8 cellular contexts compared by ENCODE assay signal in the genomic region with DNA sequence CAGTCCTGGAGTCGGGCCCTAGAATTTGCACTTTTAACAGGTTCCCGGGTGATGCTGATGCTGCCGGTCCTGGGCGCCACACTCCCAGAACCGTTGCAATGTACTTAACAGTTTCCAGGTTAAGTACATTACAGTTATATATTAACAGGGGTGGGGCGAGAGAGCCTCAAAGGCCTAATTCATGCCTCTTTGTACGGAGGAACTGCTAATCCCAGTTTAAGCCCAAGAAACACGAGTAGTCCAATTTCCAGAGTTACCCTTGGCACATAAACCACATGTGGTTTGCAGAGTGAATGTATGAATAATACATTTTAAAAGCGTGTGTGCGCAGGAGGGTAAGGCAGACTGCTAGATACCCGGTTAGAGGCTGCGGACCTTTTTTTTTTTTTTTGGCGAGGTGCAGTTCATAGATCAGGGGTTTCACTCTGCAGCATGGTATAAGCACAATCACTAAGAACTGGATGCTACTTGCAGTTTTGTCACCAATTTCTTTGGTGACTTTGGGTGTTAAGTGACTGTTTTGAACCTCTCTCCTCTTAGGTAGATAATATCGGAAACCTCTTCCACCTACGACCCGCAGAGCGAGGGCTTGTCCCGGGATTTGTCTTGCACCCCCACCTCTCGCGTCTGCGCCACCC. TPM values are rescaled to one million over a fixed set of nuclear protein-coding genes. Genes with fewer than 3 reads are reported as not detected.
DNase-seq lines count a peak whose midpoint lies in the region; ATAC-seq and TF ChIP-seq lines count a peak whose summit lies in the region.

No MANE protein-coding gene starts in this region.

- H3K36me3 ChIP-seq in breast epithelium (peaks cover 3% of the 10 kb centered on the region), tibial artery (peaks cover 15 to 21% (median 17%) of the 10 kb centered on the region in 3 donors)

- no peak for DNase-seq in AG09319 (ENCODE audit: extremely low read depth, low read depth)
- peak; percentile 31 for DNase-seq in NCI-H345 treated with DMSO at 0.1 percent for 48 hours (lab: John Stamatoyannopoulos, UW; ENCODE audit: unreplicated experiment)
- no peak for DNase-seq in breast epithelium (ENCODE audit: low spot score in 2 of 2)
- no peak for DNase-seq in left lobe of liver (ENCODE audit: low spot score)
- DNase-seq in tibial artery: no peak
- no peak for DNase-seq in DMS79 treated with DMSO at 0.1 percent for 48 hours (lab: John Stamatoyannopoulos, UW)

- TF ChIP-seq CTCF in AG09319 (IDR thresholded peaks at IDR 0.05; ENCODE audit: low read depth, low read length) (0 out of 2 replicates have a peak, but pooled peaks have one; percentile 48), breast epithelium (IDR thresholded peaks at IDR 0.05) (peak in 1 of 3 donors; percentile 31), tibial artery (IDR thresholded peaks at IDR 0.05) (peak in 1 of 2 experiments; percentile 38)

- no peaks in the 10 kb centered on the region for H3K4me1 ChIP-seq in breast epithelium
- peaks cover 0 to 34% (median 18%) of the 10 kb centered on the region in 4 donors for H3K4me1 ChIP-seq in tibial artery

- H3K4me3 ChIP-seq in breast epithelium (peak overlapping the region; percentile 78 to 93 (median 89)), tibial artery (peak overlapping the region; percentile 87 to 98)

- ATAC-seq in GM18502 (IDR thresholded peaks at IDR 0.05; ENCODE audit: poor library complexity, unreplicated experiment) (peak; percentile 33), HG02852 (IDR thresholded peaks at IDR 0.05; ENCODE audit: unreplicated experiment) (peak; percentile 19), left lobe of liver (peak; percentile 45)

- TF ChIP-seq POLR2A in breast epithelium (IDR thresholded peaks at IDR 0.05): no peak

- H3K9me3 ChIP-seq in breast epithelium: no peaks in the 10 kb centered on the region
- H3K9me3 ChIP-seq in tibial artery: no peaks in the 10 kb centered on the region

- intact Hi-C loops in breast epithelium (cut with DNase I; ENCODE audit: low total_unique reads): no loop called here
- intact Hi-C loops in tibial artery (cut with DNase I; ENCODE audit: low total_unique reads): no loop called here

- H3K27ac ChIP-seq in breast epithelium (peak overlapping the region; percentile 83 to 86), tibial artery (peak overlapping the region; percentile 91 to 92)

- H3K27me3 ChIP-seq in breast epithelium: no peaks in the 10 kb centered on the region
- H3K27me3 ChIP-seq in tibial artery: no peaks in the 10 kb centered on the region

RNA-seq across cellular contexts. Expression of gene COX11, which starts 0.7 kb away (rescaled TPM):
- total RNA-seq in breast epithelium (10 to 100 TPM; 40.3 to 56.2 (median 55.9) TPM), left lobe of liver (30.3 TPM)

RNA-seq across cellular contexts. Expression of gene STXBP4, which starts 0.8 kb away (rescaled TPM):
- total RNA-seq in breast epithelium (10 to 100 TPM; 10.4 to 29.2 (median 20.2) TPM), left lobe of liver (2.8 TPM)
